In the genomic region with DNA sequence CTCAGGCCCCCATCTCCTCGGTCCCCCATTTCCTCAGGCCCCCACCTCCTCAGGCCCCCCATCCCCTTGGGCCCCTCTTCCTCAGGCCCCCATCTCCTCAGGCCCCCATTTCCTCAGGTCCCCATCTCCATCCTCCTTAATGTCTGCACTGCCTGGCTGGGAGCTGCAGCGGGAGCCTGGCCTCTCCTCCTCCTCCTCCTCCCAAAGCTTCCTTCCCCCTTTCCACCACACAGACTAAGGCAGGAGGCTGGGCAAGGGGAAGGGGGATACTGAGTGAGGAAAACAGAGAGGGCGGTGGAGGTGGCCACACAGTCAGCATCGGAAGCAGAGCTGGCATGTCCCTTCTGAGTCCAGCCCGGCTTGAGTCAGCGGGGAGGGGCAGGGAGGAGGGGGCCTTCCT, we compare ENCODE assay signal across 26 cellular contexts.
A peak's percentile ranks its signal among the peaks of the same experiment; 100 is the strongest.
DNase-seq lines count a peak whose midpoint lies in the region; ATAC-seq, FAIRE-seq and TF ChIP-seq lines count a peak whose summit lies in the region.
"Had no signal": no experiment of that assay in that cellular context is flagged by ENCODE, and none has a peak within 500 bp of the region (broad histone marks: within the 10 kb centered on the region; RNA-seq: fewer than 3 reads in every experiment).

No MANE protein-coding gene starts in this region.

- no peaks in the 10 kb centered on the region for H3K36me3 Mint-ChIP-seq in nephron progenitor cell (ENCODE audit: low read depth)

- H3K4me1 ChIP-seq in HepG2 (ENCODE audit: insufficient read depth, low read length) (no peaks in the 10 kb centered on the region), right lobe of liver (no peaks in the 10 kb centered on the region), Panc1 (ENCODE audit: control insufficient read depth, insufficient read depth, low read length) (peaks cover 6% of the 10 kb centered on the region), hepatocyte (ENCODE audit: insufficient read depth) (no peaks in the 10 kb centered on the region), tibial nerve (no peaks in the 10 kb centered on the region)

- no peak overlapping the region for H3K4me3 Mint-ChIP-seq in nephron progenitor cell

- H3K36me3 ChIP-seq in HepG2 (replicated peaks in 1 of 2; ENCODE audit: control insufficient read depth in 1 of 2, insufficient read depth in 2 of 2, low read length in 2 of 2) (no peaks in the 10 kb centered on the region), right lobe of liver (no peaks in the 10 kb centered on the region), Panc1 (ENCODE audit: control insufficient read depth, insufficient read depth, low read length) (no peaks in the 10 kb centered on the region), hepatocyte (replicated peaks; ENCODE audit: insufficient read depth, low read depth) (no peaks in the 10 kb centered on the region), tibial nerve (no peaks in the 10 kb centered on the region)
- H3K36me3 ChIP-seq: SJCRH30 had no signal

- FAIRE-seq in HepG2 (lab: Jason Lieb, UNC), result no peak

- no peak overlapping the region for H3K27ac ChIP-seq in HepG2 (ENCODE audit: extremely low read length, insufficient read depth, low read length)
- no peak overlapping the region for H3K27ac ChIP-seq in right lobe of liver
- H3K27ac ChIP-seq in Panc1 (ENCODE audit: low read length), result no peak overlapping the region
- H3K27ac ChIP-seq in hepatocyte, result no peak overlapping the region
- no peak overlapping the region for H3K27ac ChIP-seq in tibial nerve
- H3K27ac ChIP-seq: 22Rv1, KMS-11, SJCRH30 had no signal

- TF ChIP-seq POLR2A in HepG2 (IDR thresholded peaks at IDR 0.05; ENCODE audit: insufficient read depth in 1 of 2, low read depth in 2 of 2, low read length in 2 of 2), result no peak
- no peak for TF ChIP-seq POLR2A in right lobe of liver (IDR thresholded peaks at IDR 0.05)
- no peak for TF ChIP-seq POLR2A in tibial nerve (IDR thresholded peaks at IDR 0.05)

- H3K4me3 ChIP-seq in HepG2 (replicated peaks in 1 of 3; ENCODE audit: insufficient read depth in 1 of 3, low read depth in 2 of 3, low read length in 3 of 3), result no peak overlapping the region
- no peak overlapping the region for H3K4me3 ChIP-seq in right lobe of liver
- H3K4me3 ChIP-seq in Panc1 (ENCODE audit: low read depth in 2 of 2, low read length in 2 of 2), result no peak overlapping the region
- no peak overlapping the region for H3K4me3 ChIP-seq in hepatocyte
- H3K4me3 ChIP-seq in tibial nerve, result no peak overlapping the region
- H3K4me3 ChIP-seq: SJCRH30 had no signal

- POLR2A ChIA-PET in HepG2 (lab: Yijun Ruan, JAX) (no interaction called here), Panc1 (lab: Charles Lee) (no interaction called here)

- H3K9me3 ChIP-seq in HepG2 (ENCODE audit: low read length) (no peaks in the 10 kb centered on the region), right lobe of liver (no peaks in the 10 kb centered on the region), Panc1 (ENCODE audit: control insufficient read depth, insufficient read depth, low read depth, low read length) (no peaks in the 10 kb centered on the region), hepatocyte (ENCODE audit: low read depth) (no peaks in the 10 kb centered on the region), tibial nerve (peaks cover 0 to 2% (median 0%) of the 10 kb centered on the region in 4 donors)
- H3K9me3 ChIP-seq: SJCRH30 had no signal

- BruUV-seq in HepG2 (replicated peaks; lab: Mats Ljungman, UMichigan) (no TSS peak), Panc1 (replicated peaks; lab: Mats Ljungman, UMichigan) (no TSS peak)

- TF ChIP-seq RAD21 in HepG2 (CRISPR knock-in tag; IDR thresholded peaks at IDR 0.05), result no peak

- WGBS in HepG2 (ENCODE audit: low lambda C conversion rate), result 28% methylated on average over 6 of the region's 6 CpGs
- 71% methylated on average over 2 of the region's 6 CpGs for WGBS in right lobe of liver (ENCODE audit: insufficient coverage, low coverage, low lambda C conversion rate, missing lambda C conversion rate)
- WGBS in hepatocyte (ENCODE audit: low lambda C conversion rate, missing lambda C conversion rate), result 87% methylated on average over 5 of the region's 6 CpGs
- WGBS in tibial nerve, 2 donors, result 57 to 64% methylated on average over 5 of the region's 6 CpGs

- TF ChIP-seq CTCF in HepG2 (CRISPR knock-in tag; IDR thresholded peaks at IDR 0.05) (no peak), right lobe of liver (IDR thresholded peaks at IDR 0.05) (no peak), Panc1 (IDR thresholded peaks at IDR 0.05) (no peak), nephron progenitor cell (IDR thresholded peaks at IDR 0.05) (no peak), hepatocyte (IDR thresholded peaks at IDR 0.05; ENCODE audit: poor library complexity) (no peak), tibial nerve (IDR thresholded peaks at IDR 0.05) (no peak)

- no peak for TF ChIP-seq EP300 in HepG2 (IDR thresholded peaks at IDR 0.05; ENCODE audit: low read depth in 2 of 2, low read length in 2 of 2)
- no peak for TF ChIP-seq EP300 in HepG2 (CRISPR knock-in tag; IDR thresholded peaks at IDR 0.05; ENCODE audit: borderline replicate concordance)
- no peak for TF ChIP-seq EP300 in tibial nerve (IDR thresholded peaks at IDR 0.05)

- no peak overlapping the region for H3K4me2 ChIP-seq in HepG2 (ENCODE audit: low read depth, low read length)
- no peak overlapping the region for H3K4me2 ChIP-seq in hepatocyte
- H3K4me2 ChIP-seq: KMS-11 had no signal

- H3K9ac ChIP-seq in HepG2 (ENCODE audit: insufficient read depth, low read depth, low read length), result no peak overlapping the region
- H3K9ac ChIP-seq: KMS-11 had no signal

- no peaks in the 10 kb centered on the region for H3K9me3 Mint-ChIP-seq in nephron progenitor cell
- H3K9me3 Mint-ChIP-seq: CD4-positive, CD25-positive, alpha-beta regulatory T cell; IgD-negative memory B cell had no signal

- H4K20me1 ChIP-seq in HepG2 (ENCODE audit: insufficient read depth, low read length), result no peaks in the 10 kb centered on the region; the same call in 1 of the 2 replicates
- no peaks in the 10 kb centered on the region for H4K20me1 ChIP-seq in hepatocyte (ENCODE audit: insufficient read depth, poor library complexity, severe bottlenecking)

- H3K27me3 Mint-ChIP-seq in nephron progenitor cell (ENCODE audit: low read depth, poor library complexity), result peaks cover 8% of the 10 kb centered on the region

- H3K4me1 Mint-ChIP-seq in nephron progenitor cell, result peaks cover 65% of the 10 kb centered on the region

- in situ Hi-C loops in HepG2 (cut with HindIII; ENCODE audit: extremely low pct_ligation_motif_present, low pct_unique_long_range_greater_than_20kb), result no loop called here
- in situ Hi-C loops in Panc1 (cut with HindIII; ENCODE audit: low pct_unique_long_range_greater_than_20kb, low sequenced_read_pairs), result no loop called here

- ATAC-seq in HepG2 (peak; percentile 6; the same call in 2 of the 3 replicates), right lobe of liver (no peak), Panc1 (peak; percentile 40; the same call in 1 of the 2 replicates)
- ATAC-seq: Right ventricle myocardium inferior, SK-N-SH treated with all-trans-retinoic acid at 6 μM for 48 hours had no signal

- intact Hi-C loops in HepG2 (cut with micrococcal nuclease; ENCODE audit: unreplicated experiment), result no loop called here
- intact Hi-C loops in right lobe of liver (cut with DNase I), result no loop called here
- intact Hi-C loops in Panc1 (cut with micrococcal nuclease; ENCODE audit: unreplicated experiment), result no loop called here

- peaks cover 10 to 44% of the 10 kb centered on the region in 2 experiments; a peak in 4 of 5 replicates for H3K27me3 ChIP-seq in HepG2 (ENCODE audit: control insufficient read depth in 1 of 2, insufficient read depth in 2 of 2, low read length in 2 of 2)
- H3K27me3 ChIP-seq in right lobe of liver, result no peaks in the 10 kb centered on the region
- no peaks in the 10 kb centered on the region for H3K27me3 ChIP-seq in Panc1 (ENCODE audit: control insufficient read depth, insufficient read depth, low read length)
- no peaks in the 10 kb centered on the region for H3K27me3 ChIP-seq in hepatocyte
- H3K27me3 ChIP-seq in tibial nerve, result no peaks in the 10 kb centered on the region
- H3K27me3 ChIP-seq: SJCRH30 had no signal

- H3K9me2 ChIP-seq in hepatocyte (replicated peaks; ENCODE audit: insufficient read depth), result no peaks in the 10 kb centered on the region

- peak overlapping the region; percentile 54 for H3K27ac Mint-ChIP-seq in nephron progenitor cell
- H3K27ac Mint-ChIP-seq: CD4-positive, CD25-positive, alpha-beta regulatory T cell; IgD-negative memory B cell had no signal

- no peaks in the 10 kb centered on the region for H3K79me2 ChIP-seq in HepG2 (ENCODE audit: insufficient read depth, low read length)
- H3K79me2 ChIP-seq in hepatocyte, result no peaks in the 10 kb centered on the region

- CTCF ChIA-PET in HepG2 (lab: Yijun Ruan, JAX; ENCODE audit: low intra/inter-chr PET ratio, low total read pairs), result no interaction called here
- CTCF ChIA-PET in Panc1 (lab: Charles Lee), result no interaction called here

- DNase-seq in HepG2 (ENCODE audit: low spot score), result no peak
- no peak for DNase-seq in right lobe of liver
- DNase-seq in Panc1 (ENCODE audit: low read depth, low spot score), result no peak
- DNase-seq in nephron progenitor cell, result no peak
- no peak for DNase-seq in hepatocyte (ENCODE audit: low spot score)
- no peak for DNase-seq in NCI-H2196 treated with DMSO at 0.1 percent for 48 hours (lab: John Stamatoyannopoulos, UW; ENCODE audit: unreplicated experiment)
- DNase-seq in tibial nerve (ENCODE audit: low spot score in 2 of 2), result no peak
- DNase-seq in glomerular visceral epithelial cell (ENCODE audit: extremely low spot score), result no peak
- DNase-seq: CD4-positive, CD25-positive, alpha-beta regulatory T cell; DMS53; GOT3; HCEC 1CT; NCI-H1092; NCI-H1417 treated with DMSO at 0.1 percent for 48 hours; NCI-H1694 treated with DMSO at 0.1 percent for 48 hours; NCI-H2081; NCI-H226; NCI-H510A; NCI-H69; OCI-M1; SJCRH30 had no signal

- H2AFZ ChIP-seq in HepG2 (ENCODE audit: low read length) (no peak overlapping the region), hepatocyte (no peak overlapping the region)

TF ChIP-seq in HepG2, 621 proteins besides CTCF, POLR2A, EP300 and RAD21:
- TF ChIP-seq, protein P1, sequence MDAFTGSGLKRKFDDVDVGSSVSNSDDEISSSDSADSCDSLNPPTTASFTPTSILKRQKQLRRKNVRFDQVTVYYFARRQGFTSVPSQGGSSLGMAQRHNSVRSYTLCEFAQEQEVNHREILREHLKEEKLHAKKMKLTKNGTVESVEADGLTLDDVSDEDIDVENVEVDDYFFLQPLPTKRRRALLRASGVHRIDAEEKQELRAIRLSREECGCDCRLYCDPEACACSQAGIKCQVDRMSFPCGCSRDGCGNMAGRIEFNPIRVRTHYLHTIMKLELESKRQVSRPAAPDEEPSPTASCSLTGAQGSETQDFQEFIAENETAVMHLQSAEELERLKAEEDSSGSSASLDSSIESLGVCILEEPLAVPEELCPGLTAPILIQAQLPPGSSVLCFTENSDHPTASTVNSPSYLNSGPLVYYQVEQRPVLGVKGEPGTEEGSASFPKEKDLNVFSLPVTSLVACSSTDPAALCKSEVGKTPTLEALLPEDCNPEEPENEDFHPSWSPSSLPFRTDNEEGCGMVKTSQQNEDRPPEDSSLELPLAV (CRISPR knock-in tag; conservative IDR thresholded peaks at IDR 0.05; ENCODE audit: low read depth), result no peak
- peak; percentile 10; the same call in 1 of the 2 replicates for TF ChIP-seq ZNF768 (CRISPR knock-in tag; IDR thresholded peaks at IDR 0.05)

Comparison
In these comparisons a context has a peak if more than half of its experiments do, and no peak if none do; other contexts are left out.
1. ATAC-seq: peak in HepG2 (single experiment) and Panc1 (single experiment); none in right lobe of liver (0 of 4).